Comparison of ENCODE assay signal across 12 cellular contexts in the genomic region with DNA sequence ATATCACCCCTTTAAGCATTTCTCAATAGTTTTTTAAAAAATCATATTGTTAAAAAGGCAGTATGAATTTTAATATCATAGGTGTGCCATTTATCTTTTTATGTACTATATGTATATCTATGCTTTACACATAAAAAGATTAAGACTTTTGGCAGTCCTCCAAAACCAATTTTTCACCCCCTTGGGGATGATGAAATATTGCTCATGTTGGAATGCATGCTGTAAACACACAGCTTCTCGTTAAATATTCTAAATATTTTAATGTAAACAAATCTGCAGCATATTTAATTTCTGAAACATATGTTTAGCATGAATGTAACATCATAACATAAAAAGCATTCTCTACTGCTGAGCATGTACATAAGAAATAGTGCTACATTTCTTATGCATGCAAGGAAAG.
"Had no signal": no experiment of that assay in that cellular context is flagged by ENCODE, and none has a peak within 500 bp of the region (broad histone marks: within the 10 kb centered on the region; RNA-seq: fewer than 3 reads in every experiment).

No MANE protein-coding gene starts in this region.

- H3K4me1 ChIP-seq: left ventricle myocardium inferior, thyroid gland had no signal

- H3K27ac ChIP-seq: dorsolateral prefrontal cortex, epithelial cell of prostate, left ventricle myocardium inferior, thyroid gland had no signal

- H3K27me3 ChIP-seq: dorsolateral prefrontal cortex, thyroid gland had no signal

- H3K9me3 ChIP-seq: left ventricle myocardium inferior, thyroid gland had no signal

- ATAC-seq: activated naive CD4-positive, alpha-beta T cell treated with anti-CD3 and anti-CD28 coated beads, Interleukin-2, amount 50 U/mL, for 72 hours had no signal

- DNase-seq: activated CD4-positive, alpha-beta T cell treated with anti-CD3 and anti-CD28 coated beads, Interleukin-2, amount 50 U/mL, for 48 hours; activated gamma-delta T cell treated with Interleukin-2 at 50 U/mL for 16 hours; dorsolateral prefrontal cortex; head of caudate nucleus; kidney; left ventricle myocardium inferior; naive B cell; stimulated activated CD4-positive, alpha-beta T cell treated with anti-CD3 and anti-CD28 coated beads, Interleukin-2, amount 100 ng/mL, for 24 hours; stimulated activated naive CD4-positive, alpha-beta T cell treated with Interleukin-2 at 50 U/mL for 16 hours; thyroid gland had no signal

- H3K36me3 ChIP-seq: left ventricle myocardium inferior, thyroid gland had no signal

- H3K4me3 ChIP-seq: dorsolateral prefrontal cortex, left ventricle myocardium inferior, thyroid gland had no signal
